ENCODE assay signal across 30 cellular contexts in genomic region chr9:112184946-112185345, GRCh38.
"Had no signal": no experiment of that assay in that cellular context is flagged by ENCODE, and none has a peak within 500 bp of the region (broad histone marks: within the 10 kb centered on the region; RNA-seq: fewer than 3 reads in every experiment).

No MANE protein-coding gene starts in this region.

- DNase-seq: Kasumi-1, MM.1S, MV-4-11, NCI-H1092, NCI-H1105, NCI-H1417 treated with DMSO at 0.1 percent for 48 hours, NCI-H1436 treated with DMSO at 0.1 percent for 48 hours, NCI-H1694 treated with DMSO at 0.1 percent for 48 hours, NCI-H187 treated with DMSO at 0.1 percent for 48 hours, NCI-H2029, NCI-H2081, NCI-H2171 treated with DMSO at 0.1 percent for 48 hours, NCI-H2227 treated with DMSO at 0.1 percent for 48 hours, NCI-H345, NCI-H446, NCI-H510A treated with DMSO at 0.1 percent for 48 hours, NCI-H524 treated with DMSO at 0.1 percent for 48 hours, NCI-H526 treated with DMSO at 0.1 percent for 48 hours, NCI-H774, PC-9, SHP77, SIG-M5, SW 1271, T-helper 1 cell had no signal

- H3K36me3 ChIP-seq: SJSA1 had no signal

- H3K9ac ChIP-seq: SK-N-SH had no signal

- H3K4me2 ChIP-seq: PC-9, SK-N-SH had no signal

- H3K27me3 ChIP-seq: SJSA1 had no signal

- H2AFZ ChIP-seq: PC-9 had no signal

- H3K9me3 ChIP-seq: SJSA1, SK-N-SH had no signal

- H3K27ac ChIP-seq: PC-9, RWPE1, SJSA1 had no signal

- FAIRE-seq: RCC 7860 had no signal

- H3K4me3 ChIP-seq: PC-9, SJSA1 had no signal

- ATAC-seq: Panc1, Right ventricle myocardium inferior had no signal
